ENCODE assay signal across 2 cellular contexts in the genomic region with DNA sequence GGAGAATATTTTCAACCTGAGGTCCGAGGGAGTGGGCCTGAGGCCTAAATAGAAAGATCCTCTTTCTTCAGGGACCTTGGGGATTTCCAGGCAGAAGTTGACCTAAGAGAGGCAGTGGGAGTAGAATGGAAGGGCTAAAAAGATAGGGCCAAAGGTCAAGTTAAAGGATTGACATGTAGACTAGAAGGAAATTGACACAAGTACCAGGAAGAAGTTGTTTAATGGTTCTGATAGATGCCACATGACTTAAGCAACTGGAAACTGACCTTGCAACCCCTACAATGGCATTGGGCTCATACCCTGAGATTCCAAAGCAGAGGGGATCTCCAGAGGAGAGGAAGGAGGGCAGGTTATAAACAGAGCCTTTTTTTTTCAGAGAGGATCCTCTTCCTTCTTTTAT.
TF ChIP-seq lines count a peak whose summit lies in the region.

No MANE protein-coding gene starts in this region.

TF ChIP-seq in liver, 16 proteins besides CTCF, POLR2A, EP300 and RAD21:
- no peak for TF ChIP-seq YY1 (IDR thresholded peaks at IDR 0.05)
- no peak for TF ChIP-seq FOXA2 (IDR thresholded peaks at IDR 0.05)
- TF ChIP-seq, protein P1, sequence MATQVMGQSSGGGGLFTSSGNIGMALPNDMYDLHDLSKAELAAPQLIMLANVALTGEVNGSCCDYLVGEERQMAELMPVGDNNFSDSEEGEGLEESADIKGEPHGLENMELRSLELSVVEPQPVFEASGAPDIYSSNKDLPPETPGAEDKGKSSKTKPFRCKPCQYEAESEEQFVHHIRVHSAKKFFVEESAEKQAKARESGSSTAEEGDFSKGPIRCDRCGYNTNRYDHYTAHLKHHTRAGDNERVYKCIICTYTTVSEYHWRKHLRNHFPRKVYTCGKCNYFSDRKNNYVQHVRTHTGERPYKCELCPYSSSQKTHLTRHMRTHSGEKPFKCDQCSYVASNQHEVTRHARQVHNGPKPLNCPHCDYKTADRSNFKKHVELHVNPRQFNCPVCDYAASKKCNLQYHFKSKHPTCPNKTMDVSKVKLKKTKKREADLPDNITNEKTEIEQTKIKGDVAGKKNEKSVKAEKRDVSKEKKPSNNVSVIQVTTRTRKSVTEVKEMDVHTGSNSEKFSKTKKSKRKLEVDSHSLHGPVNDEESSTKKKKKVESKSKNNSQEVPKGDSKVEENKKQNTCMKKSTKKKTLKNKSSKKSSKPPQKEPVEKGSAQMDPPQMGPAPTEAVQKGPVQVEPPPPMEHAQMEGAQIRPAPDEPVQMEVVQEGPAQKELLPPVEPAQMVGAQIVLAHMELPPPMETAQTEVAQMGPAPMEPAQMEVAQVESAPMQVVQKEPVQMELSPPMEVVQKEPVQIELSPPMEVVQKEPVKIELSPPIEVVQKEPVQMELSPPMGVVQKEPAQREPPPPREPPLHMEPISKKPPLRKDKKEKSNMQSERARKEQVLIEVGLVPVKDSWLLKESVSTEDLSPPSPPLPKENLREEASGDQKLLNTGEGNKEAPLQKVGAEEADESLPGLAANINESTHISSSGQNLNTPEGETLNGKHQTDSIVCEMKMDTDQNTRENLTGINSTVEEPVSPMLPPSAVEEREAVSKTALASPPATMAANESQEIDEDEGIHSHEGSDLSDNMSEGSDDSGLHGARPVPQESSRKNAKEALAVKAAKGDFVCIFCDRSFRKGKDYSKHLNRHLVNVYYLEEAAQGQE (IDR thresholded peaks at IDR 0.05): no peak
- no peak for TF ChIP-seq EGR1 (IDR thresholded peaks at IDR 0.05; ENCODE audit: low read depth in 2 of 2)
- TF ChIP-seq HNF4A (conservative IDR thresholded peaks at IDR 0.05): no peak
- TF ChIP-seq TAF1 (conservative IDR thresholded peaks at IDR 0.05): no peak
- TF ChIP-seq, protein P2, sequence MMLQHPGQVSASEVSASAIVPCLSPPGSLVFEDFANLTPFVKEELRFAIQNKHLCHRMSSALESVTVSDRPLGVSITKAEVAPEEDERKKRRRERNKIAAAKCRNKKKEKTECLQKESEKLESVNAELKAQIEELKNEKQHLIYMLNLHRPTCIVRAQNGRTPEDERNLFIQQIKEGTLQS (IDR thresholded peaks at IDR 0.05): no peak
- TF ChIP-seq, protein P3, sequence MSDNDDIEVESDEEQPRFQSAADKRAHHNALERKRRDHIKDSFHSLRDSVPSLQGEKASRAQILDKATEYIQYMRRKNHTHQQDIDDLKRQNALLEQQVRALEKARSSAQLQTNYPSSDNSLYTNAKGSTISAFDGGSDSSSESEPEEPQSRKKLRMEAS (IDR thresholded peaks at IDR 0.05): no peak
- TF ChIP-seq SP1 (IDR thresholded peaks at IDR 0.05): no peak
- no peak for TF ChIP-seq FOXA1 (IDR thresholded peaks at IDR 0.05)
- TF ChIP-seq GABPA (IDR thresholded peaks at IDR 0.05 in 1 of 2, conservative IDR thresholded peaks at IDR 0.05 in 1 of 2): no peak
- TF ChIP-seq RXRA (IDR thresholded peaks at IDR 0.05): no peak
- no peak for TF ChIP-seq NR2F2 (IDR thresholded peaks at IDR 0.05)
- no peak for TF ChIP-seq HNF4G (IDR thresholded peaks at IDR 0.05)

TF ChIP-seq in HepG2, 621 proteins besides CTCF, POLR2A, EP300 and RAD21:
- TF ChIP-seq, protein P4, sequence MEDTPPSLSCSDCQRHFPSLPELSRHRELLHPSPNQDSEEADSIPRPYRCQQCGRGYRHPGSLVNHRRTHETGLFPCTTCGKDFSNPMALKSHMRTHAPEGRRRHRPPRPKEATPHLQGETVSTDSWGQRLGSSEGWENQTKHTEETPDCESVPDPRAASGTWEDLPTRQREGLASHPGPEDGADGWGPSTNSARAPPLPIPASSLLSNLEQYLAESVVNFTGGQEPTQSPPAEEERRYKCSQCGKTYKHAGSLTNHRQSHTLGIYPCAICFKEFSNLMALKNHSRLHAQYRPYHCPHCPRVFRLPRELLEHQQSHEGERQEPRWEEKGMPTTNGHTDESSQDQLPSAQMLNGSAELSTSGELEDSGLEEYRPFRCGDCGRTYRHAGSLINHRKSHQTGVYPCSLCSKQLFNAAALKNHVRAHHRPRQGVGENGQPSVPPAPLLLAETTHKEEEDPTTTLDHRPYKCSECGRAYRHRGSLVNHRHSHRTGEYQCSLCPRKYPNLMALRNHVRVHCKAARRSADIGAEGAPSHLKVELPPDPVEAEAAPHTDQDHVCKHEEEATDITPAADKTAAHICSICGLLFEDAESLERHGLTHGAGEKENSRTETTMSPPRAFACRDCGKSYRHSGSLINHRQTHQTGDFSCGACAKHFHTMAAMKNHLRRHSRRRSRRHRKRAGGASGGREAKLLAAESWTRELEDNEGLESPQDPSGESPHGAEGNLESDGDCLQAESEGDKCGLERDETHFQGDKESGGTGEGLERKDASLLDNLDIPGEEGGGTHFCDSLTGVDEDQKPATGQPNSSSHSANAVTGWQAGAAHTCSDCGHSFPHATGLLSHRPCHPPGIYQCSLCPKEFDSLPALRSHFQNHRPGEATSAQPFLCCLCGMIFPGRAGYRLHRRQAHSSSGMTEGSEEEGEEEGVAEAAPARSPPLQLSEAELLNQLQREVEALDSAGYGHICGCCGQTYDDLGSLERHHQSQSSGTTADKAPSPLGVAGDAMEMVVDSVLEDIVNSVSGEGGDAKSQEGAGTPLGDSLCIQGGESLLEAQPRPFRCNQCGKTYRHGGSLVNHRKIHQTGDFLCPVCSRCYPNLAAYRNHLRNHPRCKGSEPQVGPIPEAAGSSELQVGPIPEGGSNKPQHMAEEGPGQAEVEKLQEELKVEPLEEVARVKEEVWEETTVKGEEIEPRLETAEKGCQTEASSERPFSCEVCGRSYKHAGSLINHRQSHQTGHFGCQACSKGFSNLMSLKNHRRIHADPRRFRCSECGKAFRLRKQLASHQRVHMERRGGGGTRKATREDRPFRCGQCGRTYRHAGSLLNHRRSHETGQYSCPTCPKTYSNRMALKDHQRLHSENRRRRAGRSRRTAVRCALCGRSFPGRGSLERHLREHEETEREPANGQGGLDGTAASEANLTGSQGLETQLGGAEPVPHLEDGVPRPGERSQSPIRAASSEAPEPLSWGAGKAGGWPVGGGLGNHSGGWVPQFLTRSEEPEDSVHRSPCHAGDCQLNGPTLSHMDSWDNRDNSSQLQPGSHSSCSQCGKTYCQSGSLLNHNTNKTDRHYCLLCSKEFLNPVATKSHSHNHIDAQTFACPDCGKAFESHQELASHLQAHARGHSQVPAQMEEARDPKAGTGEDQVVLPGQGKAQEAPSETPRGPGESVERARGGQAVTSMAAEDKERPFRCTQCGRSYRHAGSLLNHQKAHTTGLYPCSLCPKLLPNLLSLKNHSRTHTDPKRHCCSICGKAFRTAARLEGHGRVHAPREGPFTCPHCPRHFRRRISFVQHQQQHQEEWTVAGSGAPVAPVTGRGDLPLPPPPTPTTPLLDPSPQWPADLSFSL (CRISPR knock-in tag; IDR thresholded peaks at IDR 0.05): no peak
- TF ChIP-seq MED1 (CRISPR knock-in tag; IDR thresholded peaks at IDR 0.05) (no peak), SMARCE1 (IDR thresholded peaks at IDR 0.05; ENCODE audit: borderline replicate concordance) (no peak), FOXJ3 (CRISPR knock-in tag; IDR thresholded peaks at IDR 0.05; ENCODE audit: borderline replicate concordance) (no peak)
